1 cellular context compared by ENCODE assay signal in the genomic region with DNA sequence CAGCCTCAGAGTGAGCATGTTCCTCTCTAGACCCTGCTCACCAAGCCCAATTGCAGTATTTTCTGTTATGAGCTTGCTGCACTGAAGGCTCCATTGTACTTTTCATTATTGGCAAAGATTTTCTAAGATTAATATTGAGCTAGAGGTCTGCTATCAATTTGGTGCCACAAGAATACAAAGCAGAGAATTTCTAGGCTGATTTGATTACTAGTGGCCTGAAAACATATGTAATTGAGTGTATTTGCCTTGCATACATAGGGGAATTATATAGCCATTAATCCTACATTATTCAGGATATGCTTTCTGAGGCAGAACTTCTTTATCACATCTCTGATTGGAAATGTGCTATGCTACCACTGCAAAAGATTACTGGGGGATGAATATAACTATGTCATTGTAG.
A peak's percentile ranks its signal among the peaks of the same experiment; 100 is the strongest.
TF ChIP-seq lines count a peak whose summit lies in the region.

No MANE protein-coding gene starts in this region.

TF ChIP-seq in SK-N-SH, 30 proteins besides CTCF, POLR2A, EP300 and RAD21 (continued from another document):
- TF ChIP-seq, protein P1, sequence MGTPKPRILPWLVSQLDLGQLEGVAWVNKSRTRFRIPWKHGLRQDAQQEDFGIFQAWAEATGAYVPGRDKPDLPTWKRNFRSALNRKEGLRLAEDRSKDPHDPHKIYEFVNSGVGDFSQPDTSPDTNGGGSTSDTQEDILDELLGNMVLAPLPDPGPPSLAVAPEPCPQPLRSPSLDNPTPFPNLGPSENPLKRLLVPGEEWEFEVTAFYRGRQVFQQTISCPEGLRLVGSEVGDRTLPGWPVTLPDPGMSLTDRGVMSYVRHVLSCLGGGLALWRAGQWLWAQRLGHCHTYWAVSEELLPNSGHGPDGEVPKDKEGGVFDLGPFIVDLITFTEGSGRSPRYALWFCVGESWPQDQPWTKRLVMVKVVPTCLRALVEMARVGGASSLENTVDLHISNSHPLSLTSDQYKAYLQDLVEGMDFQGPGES (IDR thresholded peaks at IDR 0.05; ENCODE audit: low read depth, low read length), result no peak
- TF ChIP-seq JUND (IDR thresholded peaks at IDR 0.05) (no peak), GABPA (IDR thresholded peaks at IDR 0.05; ENCODE audit: low read depth) (no peak), EZH2phosphoT487 (IDR thresholded peaks at IDR 0.05; ENCODE audit: borderline replicate concordance, low read depth) (no peak), CHD2 (IDR thresholded peaks at IDR 0.05; ENCODE audit: low read length, partially characterized antibody) (peak; percentile 19)
- TF ChIP-seq, protein P2, sequence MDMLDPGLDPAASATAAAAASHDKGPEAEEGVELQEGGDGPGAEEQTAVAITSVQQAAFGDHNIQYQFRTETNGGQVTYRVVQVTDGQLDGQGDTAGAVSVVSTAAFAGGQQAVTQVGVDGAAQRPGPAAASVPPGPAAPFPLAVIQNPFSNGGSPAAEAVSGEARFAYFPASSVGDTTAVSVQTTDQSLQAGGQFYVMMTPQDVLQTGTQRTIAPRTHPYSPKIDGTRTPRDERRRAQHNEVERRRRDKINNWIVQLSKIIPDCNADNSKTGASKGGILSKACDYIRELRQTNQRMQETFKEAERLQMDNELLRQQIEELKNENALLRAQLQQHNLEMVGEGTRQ (IDR thresholded peaks at IDR 0.05; ENCODE audit: borderline replicate concordance, low read depth, low read length), result no peak
